In genomic region chr17:8698142-8699050, GRCh38 we compare ENCODE assay signal across 10 cellular contexts. TPM values are rescaled to one million over a fixed set of nuclear protein-coding genes. Genes with fewer than 3 reads are reported as not detected.
DNase-seq lines count a peak whose midpoint lies in the region; TF ChIP-seq lines count a peak whose summit lies in the region.
"Had no signal": no experiment of that assay in that cellular context is flagged by ENCODE, and none has a peak within 500 bp of the region (broad histone marks: within the 10 kb centered on the region; RNA-seq: fewer than 3 reads in every experiment).

No MANE protein-coding gene starts in this region.

- 46% methylated on average over 29 of the region's 29 CpGs for WGBS in SK-N-SH (ENCODE audit: low lambda C conversion rate)

- no peak overlapping the region for H3K4me3 Mint-ChIP-seq in Caco-2 (ENCODE audit: unreplicated experiment)
- H3K4me3 Mint-ChIP-seq: memory B cell had no signal

- H3K79me2 ChIP-seq in SK-N-SH (ENCODE audit: insufficient read depth) (no peaks in the 10 kb centered on the region), osteoblast (ENCODE audit: insufficient read depth, low read length) (no peaks in the 10 kb centered on the region)

- TF ChIP-seq CTCF in Caco-2 (IDR thresholded peaks at IDR 0.05; ENCODE audit: insufficient read depth in 1 of 2, low read depth in 1 of 2, low read length in 1 of 2, severe bottlenecking in 1 of 2, unreplicated experiment in 1 of 2) = no peak
- no peak for TF ChIP-seq CTCF in SK-N-SH (IDR thresholded peaks at IDR 0.05)
- no peak for TF ChIP-seq CTCF in fibroblast of villous mesenchyme (IDR thresholded peaks at IDR 0.05; ENCODE audit: insufficient read depth, low read depth, low read length)
- TF ChIP-seq CTCF in osteoblast (IDR thresholded peaks at IDR 0.05; ENCODE audit: extremely low read depth, low read depth, low read length) = no peak

- no peaks in the 10 kb centered on the region for H3K27me3 ChIP-seq in Caco-2 (replicated peaks; ENCODE audit: control insufficient read depth, insufficient read depth, low read length)
- no peaks in the 10 kb centered on the region for H3K27me3 ChIP-seq in SK-N-SH (ENCODE audit: insufficient read depth)
- peaks cover 8% of the 10 kb centered on the region for H3K27me3 ChIP-seq in osteoblast (ENCODE audit: insufficient read depth, low read length)

- peaks cover 11% of the 10 kb centered on the region for H3K4me1 Mint-ChIP-seq in Caco-2 (ENCODE audit: low read depth, unreplicated experiment)

- intact Hi-C loops in Caco-2 (cut with micrococcal nuclease; ENCODE audit: unreplicated experiment) = no loop called here

- no peak for DNase-seq in Caco-2
- DNase-seq in SK-N-SH = peak; percentile 55
- peak; percentile 59 for DNase-seq in fibroblast of villous mesenchyme (ENCODE audit: low read depth)
- DNase-seq in osteoblast (ENCODE audit: insufficient read length, low spot score, missing footprints) = no peak
- no peak for DNase-seq in HT-29 (ENCODE audit: low spot score)
- no peak for DNase-seq in T1000 (lab: John Stamatoyannopoulos, UW)
- no peak for DNase-seq in stimulated activated CD4-positive, alpha-beta T cell treated with anti-CD3 and anti-CD28 coated beads, Interleukin-12 subunit alpha, Interleukin-12 subunit beta, amount 100 ng/mL, for 4 hours
- no peak for DNase-seq in OCI-M2 (lab: John Stamatoyannopoulos, UW; ENCODE audit: unreplicated experiment)
- DNase-seq: activated gamma-delta T cell treated with Interleukin-2 at 50 U/mL for 16 hours had no signal

- H3K27ac Mint-ChIP-seq in Caco-2 (ENCODE audit: unreplicated experiment) = peak overlapping the region; percentile 34
- H3K27ac Mint-ChIP-seq: memory B cell had no signal

- no peaks in the 10 kb centered on the region for H3K36me3 ChIP-seq in Caco-2 (ENCODE audit: control insufficient read depth, insufficient read depth, low read length)
- no peaks in the 10 kb centered on the region for H3K36me3 ChIP-seq in SK-N-SH (replicated peaks in 1 of 2; ENCODE audit: control insufficient read depth in 1 of 2, insufficient read depth in 2 of 2, low read length in 1 of 2)
- H3K36me3 ChIP-seq in osteoblast (ENCODE audit: insufficient read depth, low read length) = no peaks in the 10 kb centered on the region

- H3K27ac ChIP-seq in SK-N-SH (ENCODE audit: low read depth in 2 of 2, low read length in 1 of 2) (peak overlapping the region in 1 of 2 experiments; percentile 39; a peak in 1 of 4 replicates), osteoblast (ENCODE audit: low read depth, low read length) (no peak overlapping the region)

- CTCF ChIA-PET in Caco-2 (lab: Charles Lee) = interaction anchor here (0.6 kb wide), 1 partner anchor 48 kb away, joined by 3 read pairs; no protein-coding TSS in a partner anchor
- CTCF ChIA-PET in SK-N-SH (lab: Yijun Ruan, JAX) = interaction anchor here (1.2 kb wide), 1 partner anchor 10 kb away, joined by 3 read pairs; no protein-coding TSS in a partner anchor

- H2AFZ ChIP-seq in SK-N-SH (ENCODE audit: low read depth) (peak overlapping the region; percentile 35; the same call in 1 of the 2 replicates), osteoblast (ENCODE audit: low read length) (peak overlapping the region; percentile 72)

- no TSS peak for BruUV-seq in Caco-2 (replicated peaks; lab: Mats Ljungman, UMichigan)

- H3K9me3 ChIP-seq in Caco-2 = no peaks in the 10 kb centered on the region
- no peaks in the 10 kb centered on the region for H3K9me3 ChIP-seq in SK-N-SH
- H3K9me3 ChIP-seq in osteoblast (ENCODE audit: low read depth, low read length) = no peaks in the 10 kb centered on the region

- POLR2A ChIA-PET in Caco-2 (lab: Charles Lee) = no interaction called here
- POLR2A ChIA-PET in SK-N-SH (lab: Yijun Ruan, JAX) = no interaction called here

- H3K36me3 Mint-ChIP-seq in Caco-2 (ENCODE audit: insufficient read depth, unreplicated experiment) = no peaks in the 10 kb centered on the region

- no peak for TF ChIP-seq EP300 in SK-N-SH (IDR thresholded peaks at IDR 0.05; ENCODE audit: borderline replicate concordance in 1 of 2, low read depth in 1 of 2, low read length in 1 of 2)

- peaks cover 18% of the 10 kb centered on the region for H3K4me1 ChIP-seq in Caco-2
- peaks cover 0 to 21% of the 10 kb centered on the region in 2 experiments; a peak in 1 of 4 replicates for H3K4me1 ChIP-seq in SK-N-SH (ENCODE audit: control insufficient read depth in 1 of 2, insufficient read depth in 2 of 2, low read depth in 1 of 2, low read length in 1 of 2)
- H3K4me1 ChIP-seq in osteoblast (ENCODE audit: insufficient read depth, low read length) = peaks cover 10% of the 10 kb centered on the region

- H3K9me2 ChIP-seq in SK-N-SH = no peaks in the 10 kb centered on the region

- H3K4me2 ChIP-seq in SK-N-SH (peak overlapping the region; percentile 66), osteoblast (ENCODE audit: insufficient read depth, low read length) (peak overlapping the region; percentile 66)

- H4K20me1 ChIP-seq in SK-N-SH (ENCODE audit: insufficient read depth) (no peaks in the 10 kb centered on the region), osteoblast (ENCODE audit: insufficient read depth, low read length) (no peaks in the 10 kb centered on the region)

- no peaks in the 10 kb centered on the region for H3K9me3 Mint-ChIP-seq in Caco-2 (ENCODE audit: unreplicated experiment)

- no peaks in the 10 kb centered on the region for H3F3A ChIP-seq in SK-N-SH (replicated peaks; ENCODE audit: insufficient read depth)

- H3K27me3 Mint-ChIP-seq in Caco-2 (ENCODE audit: insufficient read depth, unreplicated experiment) = no peaks in the 10 kb centered on the region

- no peak overlapping the region for H3K9ac ChIP-seq in SK-N-SH

- H3K4me3 ChIP-seq in Caco-2 (ENCODE audit: low read depth, low read length) (no peak overlapping the region), SK-N-SH (ENCODE audit: low read depth in 2 of 2, low read length in 1 of 2) (no peak overlapping the region; a peak in 1 of 4 replicates), fibroblast of villous mesenchyme (ENCODE audit: low read depth, low read length) (peak overlapping the region; percentile 28), osteoblast (ENCODE audit: insufficient read depth, low read length) (peak overlapping the region; percentile 49)

- no peak for TF ChIP-seq RAD21 in SK-N-SH (IDR thresholded peaks at IDR 0.05; ENCODE audit: low read length)

TF ChIP-seq in SK-N-SH, 30 proteins besides CTCF, POLR2A, EP300 and RAD21:
- TF ChIP-seq GATA2 (CRISPR knock-in tag; IDR thresholded peaks at IDR 0.05) (no peak), JUND (IDR thresholded peaks at IDR 0.05) (no peak), FOXJ3 (CRISPR knock-in tag; IDR thresholded peaks at IDR 0.05) (no peak), RXRA (IDR thresholded peaks at IDR 0.05; ENCODE audit: borderline replicate concordance, low read depth) (no peak), SIN3A (IDR thresholded peaks at IDR 0.05; ENCODE audit: borderline replicate concordance, low read depth, low read length) (no peak), FOSL2 (IDR thresholded peaks at IDR 0.05; ENCODE audit: borderline replicate concordance, low read depth) (no peak), GABPA (IDR thresholded peaks at IDR 0.05; ENCODE audit: low read depth) (no peak), MXI1 (IDR thresholded peaks at IDR 0.05; ENCODE audit: low read depth, low read length) (no peak), NFIC (IDR thresholded peaks at IDR 0.05; ENCODE audit: borderline replicate concordance) (no peak), TAF1 (IDR thresholded peaks at IDR 0.05; ENCODE audit: borderline replicate concordance, low read depth, low read length) (no peak)

RNA-seq across cellular contexts. Expression of gene CCDC42, which starts 46.2 kb away (rescaled TPM):
- total RNA-seq in Caco-2 (2022) (not detected in 2 replicates), fibroblast of villous mesenchyme (not detected in 2 replicates), osteoblast (0.36 TPM in 1 of 2 replicates, not detected in the other)
- not detected in 2 replicates for polyA plus RNA-seq in SK-N-SH (2012; rRNA removed)
- not detected in 2 replicates for polyA plus RNA-seq in SK-N-SH (2012; cell fraction: cytosol; rRNA removed)
- not detected in 2 replicates for polyA plus RNA-seq in SK-N-SH (2012; cell fraction: nucleus; rRNA removed)
- total RNA-seq in HT-29 (2014; rRNA removed; shearing (Covaris generic)) = not detected in 2 replicates

RNA-seq across cellular contexts. Expression of gene SPDYE4, which starts 60.0 kb away (rescaled TPM):
- total RNA-seq in Caco-2 (2022) (not detected in 2 replicates), fibroblast of villous mesenchyme (not detected in 2 replicates), osteoblast (not detected in 2 replicates)
- polyA plus RNA-seq in SK-N-SH (2012; rRNA removed) = not detected in 2 replicates
- polyA plus RNA-seq in SK-N-SH (2012; cell fraction: cytosol; rRNA removed) = not detected in 2 replicates
- not detected in 2 replicates for polyA plus RNA-seq in SK-N-SH (2012; cell fraction: nucleus; rRNA removed)
- not detected in 2 replicates for total RNA-seq in HT-29 (2014; rRNA removed; shearing (Covaris generic))

Comparison
In these comparisons a context has a peak if more than half of its experiments do, and no peak if none do; other contexts are left out.
1. DNase-seq: peak in SK-N-SH (single experiment) and fibroblast of villous mesenchyme (single experiment); none in Caco-2 (0 of 2), osteoblast (single experiment), HT-29 (single experiment), T1000 (single experiment), stimulated activated CD4-positive, alpha-beta T cell treated with anti-CD3 and anti-CD28 coated beads, Interleukin-12 subunit alpha, Interleukin-12 subunit beta, amount 100 ng/mL, for 4 hours (single experiment) and OCI-M2 (single experiment).
2. H3K4me3 ChIP-seq: peak in fibroblast of villous mesenchyme (single experiment) and osteoblast (single experiment); none in Caco-2 (single experiment) and SK-N-SH (0 of 2).